Comparison of ENCODE assay signal across 9 cellular contexts in genomic region chr11:15216678-15217077, GRCh38.
DNase-seq lines count a peak whose midpoint lies in the region; ATAC-seq and TF ChIP-seq lines count a peak whose summit lies in the region.
"Had no signal": no experiment of that assay in that cellular context is flagged by ENCODE, and none has a peak within 500 bp of the region (broad histone marks: within the 10 kb centered on the region; RNA-seq: fewer than 3 reads in every experiment).

No MANE protein-coding gene starts in this region.

- H3K9me3 ChIP-seq in AG04450 (ENCODE audit: control insufficient read depth, insufficient read depth, low read length) (no peaks in the 10 kb centered on the region), IMR-90 (ENCODE audit: control insufficient read depth, insufficient read depth, low read length) (no peaks in the 10 kb centered on the region)

- no peak overlapping the region for H3K4ac ChIP-seq in IMR-90 (ENCODE audit: low read depth, low read length)

- no peak overlapping the region for H4K5ac ChIP-seq in IMR-90 (ENCODE audit: low read depth, low read length)

- no peak overlapping the region for H2AK5ac ChIP-seq in IMR-90 (ENCODE audit: low read depth, low read length)

- no peak overlapping the region for H3K27ac Mint-ChIP-seq in endothelial cell (ENCODE audit: unreplicated experiment)

- in situ Hi-C loops in IMR-90 (cut with MboI; ENCODE audit: low sequenced_read_pairs), result no loop called here

- CTCF ChIA-PET in AG04450 (lab: Charles Lee) (interaction anchor here (0.6 to 3.9 kb wide), 9 partner anchors 9 to 310 kb away, joined by 3 to 28 read pairs (median 3); no protein-coding TSS in a partner anchor), IMR-90 (lab: Yijun Ruan, JAX) (interaction anchor here (0.6 to 1.5 kb wide), 3 partner anchors 10 to 379 kb away, joined by 3 to 5 read pairs (median 3); no protein-coding TSS in a partner anchor)

- H3K56ac ChIP-seq in IMR-90 (ENCODE audit: extremely low read depth, insufficient read depth, low read length), result no peak overlapping the region

- H3K18ac ChIP-seq in IMR-90 (ENCODE audit: low read depth, low read length), result no peak overlapping the region

- ATAC-seq in GM18868 (IDR thresholded peaks at IDR 0.05; ENCODE audit: unreplicated experiment) (peak; percentile 80), IMR-90 (ENCODE audit: low read depth) (no peak), esophagus mucosa (no peak), GM19328 (IDR thresholded peaks at IDR 0.05; ENCODE audit: unreplicated experiment) (no peak)

- H3K23ac ChIP-seq in IMR-90 (ENCODE audit: low read depth, low read length), result no peak overlapping the region

- TF ChIP-seq RAD21 in IMR-90 (IDR thresholded peaks at IDR 0.05; ENCODE audit: low read length), result peak; percentile 29; the same call in 1 of the 2 replicates

- no peaks in the 10 kb centered on the region for H3K4me1 ChIP-seq in IMR-90 (ENCODE audit: control insufficient read depth, insufficient read depth, low read length)

- H3K9ac ChIP-seq in IMR-90 (ENCODE audit: low read depth, low read length), result no peak overlapping the region

- no peaks in the 10 kb centered on the region for H3K79me1 ChIP-seq in IMR-90 (ENCODE audit: low read depth in 1 of 2, low read length in 2 of 2)

- H2BK15ac ChIP-seq in IMR-90 (ENCODE audit: low read depth, low read length), result no peak overlapping the region

- H3K4me3 Mint-ChIP-seq in endothelial cell (ENCODE audit: unreplicated experiment), result no peak overlapping the region

- H3K27ac ChIP-seq in AG04450 (ENCODE audit: low read depth, low read length) (no peak overlapping the region), IMR-90 (ENCODE audit: insufficient read depth, low read length) (no peak overlapping the region)

- H3K14ac ChIP-seq in IMR-90 (replicated peaks; ENCODE audit: low read depth, low read length), result no peak overlapping the region

- H2BK20ac ChIP-seq in IMR-90 (ENCODE audit: low read depth, low read length), result no peak overlapping the region

- H3K4me1 Mint-ChIP-seq in endothelial cell (ENCODE audit: unreplicated experiment), result peaks cover 7% of the 10 kb centered on the region

- H3K4me3 ChIP-seq in AG04450 (ENCODE audit: low read depth, low read length), result no peak overlapping the region
- H3K4me3 ChIP-seq in IMR-90 (ENCODE audit: insufficient read depth, low read depth, low read length), result no peak overlapping the region
- H3K4me3 ChIP-seq: lung had no signal

- H3K36me3 ChIP-seq in IMR-90 (ENCODE audit: control insufficient read depth, insufficient read depth, low read length), result no peaks in the 10 kb centered on the region

- no peaks in the 10 kb centered on the region for H3K27me3 ChIP-seq in AG04450 (ENCODE audit: control insufficient read depth, insufficient read depth, low read length)
- H3K27me3 ChIP-seq in IMR-90 (ENCODE audit: control insufficient read depth, insufficient read depth, low read length), result peaks cover 2% of the 10 kb centered on the region

- H2BK5ac ChIP-seq in IMR-90 (ENCODE audit: low read depth, low read length, poor library complexity, severe bottlenecking), result no peak overlapping the region

- no peak overlapping the region for H3K4me2 ChIP-seq in IMR-90 (ENCODE audit: low read depth, low read length)

- H4K20me1 ChIP-seq in IMR-90 (ENCODE audit: insufficient read depth, low read length), result no peaks in the 10 kb centered on the region

- no peak overlapping the region for H4K8ac ChIP-seq in IMR-90 (ENCODE audit: low read depth in 2 of 2, low read length in 2 of 2)

- H2AFZ ChIP-seq in IMR-90 (replicated peaks; ENCODE audit: low read length, poor library complexity), result no peak overlapping the region

- no TSS peak for BruUV-seq in IMR-90 (replicated peaks; lab: Mats Ljungman, UMichigan)

- dilution Hi-C loops in IMR-90 (cut with HindIII; ENCODE audit: low sequenced_read_pairs, unreplicated experiment), result no loop called here

- no peaks in the 10 kb centered on the region for H3K9me3 Mint-ChIP-seq in endothelial cell (ENCODE audit: unreplicated experiment)

- H2AK9ac ChIP-seq in IMR-90 (replicated peaks; ENCODE audit: low read depth, low read length, poor library complexity), result no peak overlapping the region

- DNase-seq in AG04450 (ENCODE audit: low read depth, low spot score) (no peak), IMR-90 (no peak), endothelial cell (ENCODE audit: low spot score) (no peak), T-helper 1 cell (no peak)
- no peak for DNase-seq in activated effector memory CD4-positive, alpha-beta T cell treated with Interleukin-2 at 50 U/mL for 16 hours

- H3K27me3 Mint-ChIP-seq in endothelial cell (ENCODE audit: unreplicated experiment), result no peaks in the 10 kb centered on the region

- POLR2A ChIA-PET in AG04450 (lab: Yijun Ruan, JAX) (no interaction called here), IMR-90 (lab: Charles Lee; ENCODE audit: unreplicated experiment) (no interaction called here)

- no peak overlapping the region for H2BK120ac ChIP-seq in IMR-90 (ENCODE audit: low read depth, low read length)

- no peaks in the 10 kb centered on the region for H3K36me3 Mint-ChIP-seq in endothelial cell (ENCODE audit: low read depth, unreplicated experiment)

- TF ChIP-seq CTCF in AG04450 (IDR thresholded peaks at IDR 0.05; ENCODE audit: low read depth, low read length) (peak; percentile 45), IMR-90 (conservative IDR thresholded peaks at IDR 0.05; ENCODE audit: low read depth, low read length) (peak; percentile 44), endothelial cell (IDR thresholded peaks at IDR 0.05; ENCODE audit: unreplicated experiment) (peak; percentile 65)

- no peak overlapping the region for H4K91ac ChIP-seq in IMR-90 (ENCODE audit: insufficient read depth, low read depth, low read length)

- intact Hi-C loops in IMR-90 (cut with micrococcal nuclease), result no loop called here

- peaks cover 3% of the 10 kb centered on the region; the same call in 1 of the 2 replicates for H3K9me1 ChIP-seq in IMR-90 (ENCODE audit: insufficient read depth, low read length)

- no peak for TF ChIP-seq POLR2A in IMR-90 (IDR thresholded peaks at IDR 0.05; ENCODE audit: low read depth, low read length)

TF ChIP-seq in IMR-90, 13 proteins besides CTCF, POLR2A, EP300 and RAD21:
- no peak for TF ChIP-seq RCOR1 (IDR thresholded peaks at IDR 0.05; ENCODE audit: insufficient replicate concordance, low read length)
- no peak for TF ChIP-seq USF2 (IDR thresholded peaks at IDR 0.05; ENCODE audit: low read depth, low read length)
- no peak for TF ChIP-seq SMC3 (IDR thresholded peaks at IDR 0.05; ENCODE audit: low read depth, low read length)
- TF ChIP-seq MXI1 (IDR thresholded peaks at IDR 0.05; ENCODE audit: borderline replicate concordance, low read depth, low read length), result no peak
- TF ChIP-seq NFE2L2 (IDR thresholded peaks at IDR 0.05; ENCODE audit: low read depth, low read length), result no peak
- TF ChIP-seq RFX5 (IDR thresholded peaks at IDR 0.05; ENCODE audit: low read depth, low read length), result no peak
- TF ChIP-seq BHLHE40 (IDR thresholded peaks at IDR 0.05; ENCODE audit: low read depth, low read length), result no peak
- TF ChIP-seq MAFK (IDR thresholded peaks at IDR 0.05; ENCODE audit: low read depth, low read length), result no peak
- TF ChIP-seq CEBPB (IDR thresholded peaks at IDR 0.05; ENCODE audit: low read depth, low read length), result no peak
- no peak for TF ChIP-seq FOS (IDR thresholded peaks at IDR 0.05; ENCODE audit: low read depth, low read length)
- no peak for TF ChIP-seq CHD1 (IDR thresholded peaks at IDR 0.05; ENCODE audit: low read depth, low read length)
- no peak for TF ChIP-seq MAZ (IDR thresholded peaks at IDR 0.05; ENCODE audit: borderline replicate concordance, low read depth, low read length)
- TF ChIP-seq ELK1 (IDR thresholded peaks at IDR 0.05; ENCODE audit: borderline replicate concordance, low read depth, low read length), result no peak
TF ChIP-seq in IMR-90: peak in this region for 0.
